In the genomic region with DNA sequence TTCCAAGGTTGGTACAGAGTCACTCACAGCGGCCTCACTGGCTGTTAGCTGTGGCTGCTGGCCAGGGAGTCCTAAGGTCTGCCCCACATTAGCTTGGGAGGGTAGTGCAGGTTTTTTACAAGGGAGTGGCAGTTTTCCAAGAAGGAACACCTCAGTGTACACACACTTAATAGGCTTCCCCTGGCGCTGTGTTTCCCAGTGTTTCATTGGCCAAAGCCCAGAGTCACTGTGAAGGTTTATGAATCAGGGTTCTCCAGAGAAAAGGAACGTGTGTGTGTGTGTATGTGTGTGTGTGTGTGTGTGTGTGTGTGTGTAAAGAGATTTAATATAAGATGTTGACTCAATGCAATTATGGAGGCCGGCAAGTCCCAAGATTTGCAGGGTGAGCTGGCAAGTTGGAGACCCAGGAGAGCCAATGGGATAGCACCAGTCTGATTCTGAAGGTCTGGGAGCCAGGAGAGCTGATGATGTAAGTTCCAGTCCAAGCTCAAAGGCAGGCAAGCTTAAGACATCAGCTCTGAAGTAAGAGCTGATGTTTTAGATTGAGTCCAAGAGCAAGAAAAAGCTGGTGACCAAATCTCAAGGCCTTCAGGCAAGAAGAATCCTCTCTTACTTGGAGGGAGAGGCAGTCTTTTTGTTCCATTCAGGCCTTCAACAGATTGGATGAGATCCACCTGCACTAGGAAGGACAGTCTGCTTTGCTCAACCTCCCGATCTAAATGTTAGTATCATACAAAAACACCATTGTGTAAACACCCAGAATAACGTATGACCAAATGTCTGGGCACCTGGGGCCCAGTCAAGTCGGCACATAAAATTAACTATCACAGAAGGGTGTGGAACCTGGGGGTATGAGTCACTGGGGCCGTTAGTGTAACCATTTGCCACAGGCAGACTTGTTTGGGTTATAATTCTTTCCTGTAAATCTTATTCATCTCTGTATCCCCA, we compare ENCODE assay signal across 8 cellular contexts.
A peak's percentile ranks its signal among the peaks of the same experiment; 100 is the strongest.
DNase-seq lines count a peak whose midpoint lies in the region; FAIRE-seq and TF ChIP-seq lines count a peak whose summit lies in the region.

No MANE protein-coding gene starts in this region.

- no peaks in the 10 kb centered on the region for H3K9me3 ChIP-seq in endothelial cell of umbilical vein (replicated peaks; ENCODE audit: control insufficient read depth, insufficient read depth, low read length)

- FAIRE-seq in endothelial cell of umbilical vein (lab: Jason Lieb, UNC): peak; percentile 26

- H3K9me1 ChIP-seq in endothelial cell of umbilical vein (replicated peaks; ENCODE audit: control insufficient read depth, extremely low read depth, insufficient read depth, low read length): no peaks in the 10 kb centered on the region

- CTCF ChIA-PET in endothelial cell of umbilical vein (lab: Charles Lee): interaction anchor here (1.0 kb wide), 1 partner anchor 10 kb away, joined by 4 read pairs; no protein-coding TSS in a partner anchor

- H3K79me2 ChIP-seq in endothelial cell of umbilical vein (ENCODE audit: control insufficient read depth, insufficient read depth, low read length): peaks cover 3% of the 10 kb centered on the region

- no peak overlapping the region for H3K9ac ChIP-seq in endothelial cell of umbilical vein (replicated peaks; ENCODE audit: extremely low read depth, insufficient read depth, low read length)

- no peak for TF ChIP-seq POLR2A in endothelial cell of umbilical vein (IDR thresholded peaks at IDR 0.05; ENCODE audit: low read depth, low read length)

- H3K4me1 ChIP-seq in endothelial cell of umbilical vein (ENCODE audit: control insufficient read depth, extremely low read depth, insufficient read depth, low read length): peaks cover 20% of the 10 kb centered on the region

- H3K27ac ChIP-seq in endothelial cell of umbilical vein (ENCODE audit: insufficient read depth, low read depth, low read length): peak overlapping the region; percentile 28

- intact Hi-C loops in endothelial cell of umbilical vein (cut with micrococcal nuclease): loop anchor here (1.0 kb wide), 1 partner anchor 58 kb away; no protein-coding TSS in a partner anchor

- dilution Hi-C loops in endothelial cell of umbilical vein (cut with MboI; ENCODE audit: extremely low pct_ligation_motif_present, low sequenced_read_pairs): no loop called here

- DNase-seq in HCEC 1CT: peak; percentile 73
- peak; percentile 70 for DNase-seq in T1000 (lab: John Stamatoyannopoulos, UW)
- peak; percentile 62 for DNase-seq in endothelial cell of umbilical vein (ENCODE audit: low read depth, low spot score)
- peak; percentile 29 to 48 for DNase-seq in stimulated activated CD4-positive, alpha-beta T cell treated with anti-CD3 and anti-CD28 coated beads, Interleukin-12 subunit alpha, Interleukin-12 subunit beta, amount 100 ng/mL, for 24 hours (ENCODE audit: low read depth in 2 of 2)
- no peak for DNase-seq in NCI-H146 (lab: John Stamatoyannopoulos, UW)
- no peak for DNase-seq in Ammon's horn (ENCODE audit: low spot score)
- DNase-seq in GM10266 (ENCODE audit: extremely low spot score): no peak
- DNase-seq in RPMI8226: no peak

- TSS peak; percentile 87 for BruUV-seq in endothelial cell of umbilical vein (replicated peaks; lab: Mats Ljungman, UMichigan)

- no peak overlapping the region for H3K4me3 ChIP-seq in endothelial cell of umbilical vein (replicated peaks in 1 of 3; ENCODE audit: insufficient read depth in 1 of 3, low read depth in 1 of 3, low read length in 3 of 3)

- no peaks in the 10 kb centered on the region for H4K20me1 ChIP-seq in endothelial cell of umbilical vein (replicated peaks; ENCODE audit: control insufficient read depth, extremely low read depth, insufficient read depth, low read length)

- H3K27me3 ChIP-seq in endothelial cell of umbilical vein (ENCODE audit: control insufficient read depth in 2 of 2, insufficient read depth in 2 of 2, low read length in 2 of 2): no peaks in the 10 kb centered on the region

- no peaks in the 10 kb centered on the region for H3K36me3 ChIP-seq in endothelial cell of umbilical vein (ENCODE audit: control insufficient read depth in 2 of 2, extremely low read depth in 1 of 2, insufficient read depth in 2 of 2, low read length in 2 of 2)

- H3K4me2 ChIP-seq in endothelial cell of umbilical vein (ENCODE audit: insufficient read depth, low read length): peak overlapping the region; percentile 15

- peak overlapping the region; percentile 20 for H2AFZ ChIP-seq in endothelial cell of umbilical vein (ENCODE audit: low read depth, low read length)

- TF ChIP-seq CTCF in endothelial cell of umbilical vein (IDR thresholded peaks at IDR 0.05; ENCODE audit: extremely low read depth in 1 of 2, insufficient read depth in 1 of 2, low read depth in 1 of 2, low read length in 2 of 2): no peak
- no peak for TF ChIP-seq CTCF in GM10266 (IDR thresholded peaks at IDR 0.05; ENCODE audit: control insufficient read depth, insufficient read depth, low read depth, missing control alignments)

- POLR2A ChIA-PET in endothelial cell of umbilical vein (lab: Charles Lee): interaction anchor here (0.6 kb wide), 1 partner anchor 45 kb away, joined by 3 read pairs; no protein-coding TSS in a partner anchor

TF ChIP-seq in endothelial cell of umbilical vein, 7 proteins besides CTCF, POLR2A, EP300 and RAD21:
- TF ChIP-seq, protein P1, sequence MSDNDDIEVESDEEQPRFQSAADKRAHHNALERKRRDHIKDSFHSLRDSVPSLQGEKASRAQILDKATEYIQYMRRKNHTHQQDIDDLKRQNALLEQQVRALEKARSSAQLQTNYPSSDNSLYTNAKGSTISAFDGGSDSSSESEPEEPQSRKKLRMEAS (IDR thresholded peaks at IDR 0.05; ENCODE audit: insufficient read depth, insufficient read length): no peak
- TF ChIP-seq GATA2 (IDR thresholded peaks at IDR 0.05; ENCODE audit: insufficient read depth, insufficient read length, low read depth, low read length) (no peak), JUN (IDR thresholded peaks at IDR 0.05; ENCODE audit: borderline replicate concordance, insufficient read depth, insufficient read length, low read depth) (peak; percentile 49), MYC (IDR thresholded peaks at IDR 0.05; ENCODE audit: low read depth, low read length) (no peak), POLR2AphosphoS5 (IDR thresholded peaks at IDR 0.05; ENCODE audit: insufficient read depth, low read depth, low read length) (no peak), EZH2 (IDR thresholded peaks at IDR 0.05; ENCODE audit: borderline replicate concordance, low read depth, low read length, severe bottlenecking) (no peak), FOS (IDR thresholded peaks at IDR 0.05; ENCODE audit: borderline replicate concordance, insufficient read depth, low read length) (peak; percentile 69)

Comparison
In these comparisons a context has a peak if more than half of its experiments do, and no peak if none do; other contexts are left out.
1. DNase-seq: peak in HCEC 1CT (single experiment), T1000 (single experiment), endothelial cell of umbilical vein (single experiment) and stimulated activated CD4-positive, alpha-beta T cell treated with anti-CD3 and anti-CD28 coated beads, Interleukin-12 subunit alpha, Interleukin-12 subunit beta, amount 100 ng/mL, for 24 hours (2 of 2); none in NCI-H146 (single experiment), Ammon's horn (single experiment), GM10266 (single experiment) and RPMI8226 (single experiment).